ENCODE assay signal across 9 cellular contexts in the genomic region with DNA sequence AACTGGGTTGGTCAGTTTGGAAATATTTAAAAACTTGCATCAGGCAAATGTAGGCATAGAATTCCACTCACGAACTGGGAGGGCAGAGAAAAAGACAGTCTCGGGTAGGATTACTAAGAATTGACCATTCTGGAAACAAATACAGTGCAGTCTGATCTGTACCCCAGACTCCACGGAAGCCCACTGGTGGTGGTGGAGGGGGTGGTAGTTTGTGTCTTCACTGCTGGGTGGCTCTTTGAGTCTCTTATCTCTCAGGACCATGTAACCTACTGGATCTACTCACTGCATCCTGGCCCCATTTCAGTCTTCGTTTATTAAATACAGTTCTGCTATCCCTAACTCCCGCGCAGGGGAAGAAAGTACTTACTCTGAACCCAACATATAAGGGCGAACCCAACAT. TPM values are rescaled to one million over a fixed set of nuclear protein-coding genes. Genes with fewer than 3 reads are reported as not detected.
DNase-seq lines count a peak whose midpoint lies in the region; ATAC-seq, FAIRE-seq and TF ChIP-seq lines count a peak whose summit lies in the region.
"Had no signal": no experiment of that assay in that cellular context is flagged by ENCODE, and none has a peak within 500 bp of the region (broad histone marks: within the 10 kb centered on the region; RNA-seq: fewer than 3 reads in every experiment).

No MANE protein-coding gene starts in this region.

- H3K4me3 Mint-ChIP-seq in activated CD4-positive, alpha-beta T cell treated with anti-CD3 and anti-CD28 coated beads, Interleukin-2, amount 10 ng/mL, durations not matched to agents 24 days and 14 days, result no peak overlapping the region
- no peak overlapping the region for H3K4me3 Mint-ChIP-seq in natural killer cell treated with Interleukin-12 subunit alpha and Interleukin-12 subunit beta and Interleukin-15 and Interleukin-18, amount 100 ng/mL, for 72 hours
- H3K4me3 Mint-ChIP-seq in HFFc6, result no peak overlapping the region

- peak overlapping the region; percentile 94 for H3K9ac ChIP-seq in adipocyte (ENCODE audit: low read length)
- peak overlapping the region; percentile 71 to 79 for H3K9ac ChIP-seq in kidney (ENCODE audit: low read length in 2 of 2)

- H3K9me3 ChIP-seq in adipocyte (ENCODE audit: control insufficient read depth, low read length) (no peaks in the 10 kb centered on the region), kidney (ENCODE audit: control insufficient read depth in 1 of 2, low read length in 2 of 2) (no peaks in the 10 kb centered on the region), suprapubic skin (no peaks in the 10 kb centered on the region)

- H3K27me3 ChIP-seq in adipocyte (replicated peaks; ENCODE audit: control insufficient read depth, insufficient read depth, low read length) (no peaks in the 10 kb centered on the region), suprapubic skin (no peaks in the 10 kb centered on the region)

- H3K27me3 Mint-ChIP-seq in activated CD4-positive, alpha-beta T cell treated with anti-CD3 and anti-CD28 coated beads, Interleukin-2, amount 10 ng/mL, durations not matched to agents 24 days and 14 days, result no peaks in the 10 kb centered on the region
- H3K27me3 Mint-ChIP-seq in natural killer cell treated with Interleukin-12 subunit alpha and Interleukin-12 subunit beta and Interleukin-15 and Interleukin-18, amount 100 ng/mL, for 72 hours, result no peaks in the 10 kb centered on the region
- H3K27me3 Mint-ChIP-seq in HFFc6 (ENCODE audit: insufficient read depth), result peaks cover 4% of the 10 kb centered on the region

- H3K36me3 Mint-ChIP-seq in activated CD4-positive, alpha-beta T cell treated with anti-CD3 and anti-CD28 coated beads, Interleukin-2, amount 10 ng/mL, durations not matched to agents 24 days and 14 days (ENCODE audit: low read depth), result peaks cover 26% of the 10 kb centered on the region
- H3K36me3 Mint-ChIP-seq in natural killer cell treated with Interleukin-12 subunit alpha and Interleukin-12 subunit beta and Interleukin-15 and Interleukin-18, amount 100 ng/mL, for 72 hours, result peaks cover 15% of the 10 kb centered on the region
- peaks cover 19% of the 10 kb centered on the region for H3K36me3 Mint-ChIP-seq in HFFc6 (ENCODE audit: low read depth)

- 47% methylated on average over 7 of the region's 7 CpGs for WGBS in suprapubic skin

- H3K36me3 ChIP-seq in adipocyte (ENCODE audit: control insufficient read depth, insufficient read depth, low read length, severe bottlenecking) (peaks cover 35% of the 10 kb centered on the region), kidney (ENCODE audit: control insufficient read depth in 1 of 2, insufficient read depth in 2 of 2, low read length in 2 of 2) (peaks cover 2 to 12% of the 10 kb centered on the region in 2 donors), suprapubic skin (peaks cover 25% of the 10 kb centered on the region)

- intact Hi-C loops in activated CD4-positive, alpha-beta T cell treated with anti-CD3 and anti-CD28 coated beads, Interleukin-2, amount 10 ng/mL, durations not matched to agents 24 days and 14 days (cut with micrococcal nuclease), result loop anchor here (5.0 to 10.0 kb wide), 2 partner anchors 72 to 311 kb away; no protein-coding TSS in a partner anchor
- intact Hi-C loops in kidney (cut with DNase I), result loop anchor here (10.0 kb wide), 1 partner anchor 61 kb away; no protein-coding TSS in a partner anchor

- H3K27ac ChIP-seq in kidney (ENCODE audit: low read depth in 2 of 2, low read length in 2 of 2) (peak overlapping the region; percentile 2 to 59), suprapubic skin (peak overlapping the region; percentile 68)

- FAIRE-seq in kidney (lab: Jason Lieb, UNC), result no peak

- TF ChIP-seq EP300 in suprapubic skin (IDR thresholded peaks at IDR 0.05), result no peak

- no peak for TF ChIP-seq CTCF in kidney (IDR thresholded peaks at IDR 0.05; ENCODE audit: borderline replicate concordance, extremely low read depth, insufficient read depth)
- TF ChIP-seq CTCF in suprapubic skin (IDR thresholded peaks at IDR 0.05), result no peak
- no peak for TF ChIP-seq CTCF in HFFc6 (IDR thresholded peaks at IDR 0.05)

- H3K4me3 ChIP-seq in adipocyte (ENCODE audit: low read length), result peak overlapping the region; percentile 90
- H3K4me3 ChIP-seq in kidney (ENCODE audit: low read length in 2 of 2), result peak overlapping the region; percentile 75 to 84
- peak overlapping the region; percentile 57 for H3K4me3 ChIP-seq in suprapubic skin

- H3K9me3 Mint-ChIP-seq in activated CD4-positive, alpha-beta T cell treated with anti-CD3 and anti-CD28 coated beads, Interleukin-2, amount 10 ng/mL, durations not matched to agents 24 days and 14 days, result no peaks in the 10 kb centered on the region
- H3K9me3 Mint-ChIP-seq in natural killer cell treated with Interleukin-12 subunit alpha and Interleukin-12 subunit beta and Interleukin-15 and Interleukin-18, amount 100 ng/mL, for 72 hours, result no peaks in the 10 kb centered on the region
- no peaks in the 10 kb centered on the region for H3K9me3 Mint-ChIP-seq in HFFc6

- peaks cover 29% of the 10 kb centered on the region for H3K4me1 ChIP-seq in adipocyte (ENCODE audit: control insufficient read depth, insufficient read depth, low read length)
- H3K4me1 ChIP-seq in kidney (ENCODE audit: control insufficient read depth in 1 of 2, insufficient read depth in 1 of 2, low read depth in 1 of 2, low read length in 2 of 2), result no peaks in the 10 kb centered on the region
- H3K4me1 ChIP-seq in suprapubic skin, result peaks cover 24% of the 10 kb centered on the region

- no peak overlapping the region for H3K27ac Mint-ChIP-seq in activated CD4-positive, alpha-beta T cell treated with anti-CD3 and anti-CD28 coated beads, Interleukin-2, amount 10 ng/mL, durations not matched to agents 24 days and 14 days
- H3K27ac Mint-ChIP-seq in natural killer cell treated with Interleukin-12 subunit alpha and Interleukin-12 subunit beta and Interleukin-15 and Interleukin-18, amount 100 ng/mL, for 72 hours, result no peak overlapping the region
- H3K27ac Mint-ChIP-seq in HFFc6, result no peak overlapping the region

- no peak for ATAC-seq in natural killer cell treated with Interleukin-12 subunit alpha and Interleukin-12 subunit beta and Interleukin-15 and Interleukin-18, amount 100 ng/mL, for 72 hours

- DNase-seq in activated CD4-positive, alpha-beta T cell treated with anti-CD3 and anti-CD28 coated beads, Interleukin-2, amount 10 ng/mL, durations not matched to agents 24 days and 14 days, result peak; percentile 76
- DNase-seq in activated CD4-positive, alpha-beta T cell treated with anti-CD3 and anti-CD28 coated beads, Interleukin-2, amount 50 U/mL, for 4 hours, result no peak
- DNase-seq in adipocyte (ENCODE audit: low read depth), result peak; percentile 52
- DNase-seq in kidney, result no peak
- no peak for DNase-seq in suprapubic skin (ENCODE audit: low spot score in 2 of 2)
- DNase-seq in natural killer cell treated with Interleukin-12 subunit alpha and Interleukin-12 subunit beta and Interleukin-15 and Interleukin-18, amount 100 ng/mL, for 72 hours (ENCODE audit: low spot score), result no peak
- DNase-seq in middle frontal gyrus (ENCODE audit: extremely low spot score, low spot score), result no peak
- DNase-seq in HFFc6, result no peak
- DNase-seq: NCI-H2227 treated with DMSO at 0.1 percent for 48 hours had no signal

- H3K4me1 Mint-ChIP-seq in activated CD4-positive, alpha-beta T cell treated with anti-CD3 and anti-CD28 coated beads, Interleukin-2, amount 10 ng/mL, durations not matched to agents 24 days and 14 days, result peaks cover 23% of the 10 kb centered on the region
- peaks cover 17 to 26% of the 10 kb centered on the region in 2 donors for H3K4me1 Mint-ChIP-seq in natural killer cell treated with Interleukin-12 subunit alpha and Interleukin-12 subunit beta and Interleukin-15 and Interleukin-18, amount 100 ng/mL, for 72 hours (ENCODE audit: low read depth in 2 of 2)
- peaks cover 10% of the 10 kb centered on the region for H3K4me1 Mint-ChIP-seq in HFFc6 (ENCODE audit: low read depth)

- no peak for TF ChIP-seq POLR2A in suprapubic skin (IDR thresholded peaks at IDR 0.05)

RNA-seq across cellular contexts. Expression of gene SLC2A3, which starts 1.8 kb away (rescaled TPM):
- total RNA-seq in activated CD4-positive, alpha-beta T cell treated with anti-CD3 and anti-CD28 coated beads, Interleukin-2, amount 10 ng/mL, durations not matched to agents 24 days and 14 days, result 362 and 366 TPM in 2 replicates
- total RNA-seq in kidney, result 40.4 TPM
- 12.1 TPM for polyA plus RNA-seq in kidney (ENCODE audit: insufficient read depth, low read depth, low replicate concordance)
- 10 to 100 TPM in 2 of 4 donors, 1 to 10 TPM in 2; 7.3 to 16.7 (median 9.6) TPM for total RNA-seq in suprapubic skin
- 100 to 1,000 TPM; 250 to 356 TPM for total RNA-seq in natural killer cell treated with Interleukin-12 subunit alpha and Interleukin-12 subunit beta and Interleukin-15 and Interleukin-18, amount 100 ng/mL, for 72 hours
- total RNA-seq in HFFc6 (2021; fragmentation: NEBNext Ultra II Directional; extraction: Animal tissue kit (Norgen Biotek cat#: 25700)), result 10 to 100 TPM; 37.0 to 50.5 (median 38.5) TPM

Comparison
In these comparisons a context has a peak if more than half of its experiments do, and no peak if none do; other contexts are left out.
1. DNase-seq: peak in activated CD4-positive, alpha-beta T cell treated with anti-CD3 and anti-CD28 coated beads, Interleukin-2, amount 10 ng/mL, durations not matched to agents 24 days and 14 days (single experiment) and adipocyte (single experiment); none in activated CD4-positive, alpha-beta T cell treated with anti-CD3 and anti-CD28 coated beads, Interleukin-2, amount 50 U/mL, for 4 hours (0 of 2), kidney (single experiment), suprapubic skin (0 of 2), natural killer cell treated with Interleukin-12 subunit alpha and Interleukin-12 subunit beta and Interleukin-15 and Interleukin-18, amount 100 ng/mL, for 72 hours (single experiment), middle frontal gyrus (single experiment) and HFFc6 (single experiment).
2. Peak in every context shown above with its lines, with median percentiles within 50 percentile points of each other: H3K4me3 ChIP-seq.